Comparison of ENCODE assay signal across 8 cellular contexts in genomic region chr12:109130755-109131521, GRCh38. TPM values are rescaled to one million over a fixed set of nuclear protein-coding genes. Genes with fewer than 3 reads are reported as not detected.
DNase-seq lines count a peak whose midpoint lies in the region; ATAC-seq lines count a peak whose summit lies in the region.

No MANE protein-coding gene starts in this region.

- 55 to 58% methylated on average over 13 of the region's 13 CpGs for WGBS in esophagus, 2 donors

- peak overlapping the region; percentile 33 to 45 for H3K27ac ChIP-seq in esophagus (ENCODE audit: low read depth in 2 of 2, low read length in 1 of 2)

- DNase-seq in AG20443 (ENCODE audit: low spot score), result peak; percentile 36
- DNase-seq in NCI-H510A (lab: John Stamatoyannopoulos, UW), result peak; percentile 32
- peak; percentile 97 for DNase-seq in myocyte (ENCODE audit: low read depth)
- no peak for DNase-seq in NCI-H1694 treated with DMSO at 0.1 percent for 48 hours (lab: John Stamatoyannopoulos, UW)

- ATAC-seq in HG03342 (IDR thresholded peaks at IDR 0.05; ENCODE audit: unreplicated experiment) (no peak), HG03139 (IDR thresholded peaks at IDR 0.05; ENCODE audit: unreplicated experiment) (no peak), HG03571 (IDR thresholded peaks at IDR 0.05; ENCODE audit: unreplicated experiment) (no peak)

- no peaks in the 10 kb centered on the region for H3K27me3 ChIP-seq in esophagus (ENCODE audit: control insufficient read depth in 1 of 2, insufficient read depth in 2 of 2, low read length in 2 of 2)

- H3K4me3 ChIP-seq in esophagus (ENCODE audit: low read depth in 1 of 2, low read length in 2 of 2), result no peak overlapping the region

- no peaks in the 10 kb centered on the region for H3K9me3 ChIP-seq in esophagus (ENCODE audit: control insufficient read depth in 2 of 2, insufficient read depth in 1 of 2, low read depth in 1 of 2, low read length in 1 of 2)

- peaks cover 3 to 8% of the 10 kb centered on the region in 2 donors for H3K4me1 ChIP-seq in esophagus (ENCODE audit: control insufficient read depth in 2 of 2, insufficient read depth in 2 of 2, low read length in 1 of 2)

- no peaks in the 10 kb centered on the region for H3K36me3 ChIP-seq in esophagus (ENCODE audit: control insufficient read depth in 2 of 2, insufficient read depth in 2 of 2, low read length in 1 of 2)

RNA-seq across cellular contexts. Expression of gene ACACB, which starts 14.6 kb away (rescaled TPM):
- 10 to 100 TPM in 1 of 2 donors, 1 to 10 TPM in 1; 8.6 to 18.2 TPM for polyA plus RNA-seq in esophagus
- 8.7 and 10.5 TPM in 2 replicates for total RNA-seq in myocyte
- polyA plus RNA-seq in myocyte (2012), result 5.5 TPM

RNA-seq across cellular contexts. Expression of gene UNG, which starts 33.5 kb away (rescaled TPM):
- 10 to 100 TPM; 22.9 to 27.5 TPM for polyA plus RNA-seq in esophagus
- 29.8 and 36.0 TPM in 2 replicates for total RNA-seq in myocyte
- polyA plus RNA-seq in myocyte (2012), result 29.4 TPM

RNA-seq across cellular contexts. Expression of gene ALKBH2, which starts 37.7 kb away (rescaled TPM):
- polyA plus RNA-seq in esophagus, result 10 to 100 TPM; 20.1 to 28.5 TPM
- total RNA-seq in myocyte, result 9.3 and 16.1 TPM in 2 replicates
- polyA plus RNA-seq in myocyte (2012), result 19.2 TPM
